ENCODE assay signal across 16 cellular contexts in genomic region chr1:164510435-164510834, GRCh38. TPM values are rescaled to one million over a fixed set of nuclear protein-coding genes. Genes with fewer than 3 reads are reported as not detected.
A peak's percentile ranks its signal among the peaks of the same experiment; 100 is the strongest.
DNase-seq lines count a peak whose midpoint lies in the region; ATAC-seq and TF ChIP-seq lines count a peak whose summit lies in the region.
"Had no signal": no experiment of that assay in that cellular context is flagged by ENCODE, and none has a peak within 500 bp of the region (broad histone marks: within the 10 kb centered on the region; RNA-seq: fewer than 3 reads in every experiment).

No MANE protein-coding gene starts in this region.

- no peaks in the 10 kb centered on the region for H4K20me1 ChIP-seq in fibroblast of lung (ENCODE audit: control insufficient read depth, extremely low read depth, insufficient read depth, low read length)

- no peak overlapping the region for H3K4me3 ChIP-seq in cardiac muscle cell
- no peak overlapping the region for H3K4me3 ChIP-seq in heart left ventricle
- H3K4me3 ChIP-seq in fibroblast of lung (replicated peaks in 1 of 4; ENCODE audit: control extremely low read depth in 1 of 4, insufficient read depth in 1 of 4, low read depth in 3 of 4, low read length in 4 of 4): no peak overlapping the region
- H3K4me3 ChIP-seq: SK-N-MC had no signal

- H3K79me2 ChIP-seq in fibroblast of lung (ENCODE audit: control insufficient read depth, insufficient read depth, low read length): no peaks in the 10 kb centered on the region

- H3K4me2 ChIP-seq in fibroblast of lung (ENCODE audit: extremely low read depth, insufficient read depth, low read length): no peak overlapping the region

- no peaks in the 10 kb centered on the region for H3K4me1 Mint-ChIP-seq in natural killer cell
- H3K4me1 Mint-ChIP-seq: activated T-helper 17 cell treated with anti-CD3 and anti-CD28 coated beads, Interleukin-2, amount 50 U/mL, for 72 hours; stimulated activated naive CD8-positive, alpha-beta T cell treated with anti-CD3 and anti-CD28 coated beads, Interleukin-15, amount 100 ng/mL, for 72 hours had no signal

- peaks cover 4 to 11% of the 10 kb centered on the region in 2 donors for H3K27me3 Mint-ChIP-seq in natural killer cell (ENCODE audit: low read depth in 2 of 2)
- H3K27me3 Mint-ChIP-seq: activated CD8-positive, alpha-beta T cell treated with anti-CD3 and anti-CD28 coated beads for 36 hours; activated T-helper 17 cell treated with anti-CD3 and anti-CD28 coated beads, Interleukin-2, amount 50 U/mL, for 72 hours; dendritic cell treated with granulocyte-macrophage colony-stimulating factor and Interleukin-4, amounts not matched to agents 40 ng/mL and 50 ng/mL, for 4 days; stimulated activated naive CD8-positive, alpha-beta T cell treated with anti-CD3 and anti-CD28 coated beads, Interleukin-15, amount 100 ng/mL, for 72 hours had no signal

- no peak overlapping the region for H3K27ac Mint-ChIP-seq in natural killer cell
- H3K27ac Mint-ChIP-seq: activated CD8-positive, alpha-beta T cell treated with anti-CD3 and anti-CD28 coated beads for 36 hours; activated T-helper 17 cell treated with anti-CD3 and anti-CD28 coated beads, Interleukin-2, amount 50 U/mL, for 72 hours; dendritic cell treated with granulocyte-macrophage colony-stimulating factor and Interleukin-4, amounts not matched to agents 40 ng/mL and 50 ng/mL, for 4 days; mesothelial cell of epicardium; stimulated activated naive CD8-positive, alpha-beta T cell treated with anti-CD3 and anti-CD28 coated beads, Interleukin-15, amount 100 ng/mL, for 72 hours had no signal

- in situ Hi-C loops in SK-MEL-5 (cut with HindIII; ENCODE audit: low pct_unique_long_range_greater_than_20kb, low sequenced_read_pairs): no loop called here

- no peak for ATAC-seq in heart left ventricle
- ATAC-seq in HG03159 (IDR thresholded peaks at IDR 0.05; ENCODE audit: unreplicated experiment): no peak
- ATAC-seq in GM19023 (IDR thresholded peaks at IDR 0.05; ENCODE audit: unreplicated experiment): no peak
- no peak for ATAC-seq in natural killer cell
- ATAC-seq: activated CD8-positive, alpha-beta T cell treated with anti-CD3 and anti-CD28 coated beads for 36 hours; activated T-helper 17 cell treated with anti-CD3 and anti-CD28 coated beads, Interleukin-2, amount 50 U/mL, for 72 hours; stimulated activated naive CD8-positive, alpha-beta T cell treated with anti-CD3 and anti-CD28 coated beads, Interleukin-15, amount 100 ng/mL, for 72 hours had no signal

- TF ChIP-seq POLR2A in heart left ventricle (IDR thresholded peaks at IDR 0.05): no peak

- whole genome bisulfite sequencing in heart left ventricle, 4 donors: 90 to 95% (median 93%) methylated on average over 1 of the region's 1 CpG

- H3K36me3 ChIP-seq in cardiac muscle cell: no peaks in the 10 kb centered on the region
- no peaks in the 10 kb centered on the region for H3K36me3 ChIP-seq in heart left ventricle
- no peaks in the 10 kb centered on the region for H3K36me3 ChIP-seq in fibroblast of lung (ENCODE audit: control insufficient read depth, insufficient read depth, low read length)

- DNase-seq in cardiac muscle cell (ENCODE audit: low read depth in 1 of 2, low spot score in 1 of 2): peak in 1 of 2 donors; percentile 63
- DNase-seq in heart left ventricle: no peak
- peak; percentile 16 for DNase-seq in SK-MEL-5 (ENCODE audit: low read depth, low spot score)
- peak; percentile 13 to 69 for DNase-seq in fibroblast of lung (ENCODE audit: low read depth in 2 of 2)
- peak; percentile 13 for DNase-seq in renal cortical epithelial cell (ENCODE audit: low read depth)
- no peak for DNase-seq in natural killer cell
- DNase-seq: activated CD8-positive, alpha-beta T cell treated with anti-CD3 and anti-CD28 coated beads for 36 hours; DMS 273 treated with DMSO at 0.1 percent for 48 hours; occipital lobe; stimulated activated naive CD8-positive, alpha-beta T cell treated with anti-CD3 and anti-CD28 coated beads, Interleukin-15, amount 100 ng/mL, for 72 hours had no signal

- H3K27me3 ChIP-seq in cardiac muscle cell: no peaks in the 10 kb centered on the region
- no peaks in the 10 kb centered on the region for H3K27me3 ChIP-seq in heart left ventricle
- no peaks in the 10 kb centered on the region for H3K27me3 ChIP-seq in fibroblast of lung (ENCODE audit: control insufficient read depth, insufficient read depth, low read length)

- TF ChIP-seq CTCF in cardiac muscle cell (IDR thresholded peaks at IDR 0.05; ENCODE audit: low read depth, low read length): peak; percentile 35
- peak in 3 of 12 donors; percentile 14 to 38 (median 18) for TF ChIP-seq CTCF in heart left ventricle (IDR thresholded peaks at IDR 0.05)
- TF ChIP-seq CTCF in fibroblast of lung (conservative IDR thresholded peaks at IDR 0.05 in 1 of 2, IDR thresholded peaks at IDR 0.05 in 1 of 2; ENCODE audit: low read depth in 1 of 2, low read length in 2 of 2): peak; percentile 10 to 43
- TF ChIP-seq CTCF in natural killer cell (IDR thresholded peaks at IDR 0.05): no peak

- H3K36me3 Mint-ChIP-seq in natural killer cell: no peaks in the 10 kb centered on the region
- H3K36me3 Mint-ChIP-seq: mesothelial cell of epicardium had no signal

- no peaks in the 10 kb centered on the region for H3K9me3 Mint-ChIP-seq in natural killer cell
- H3K9me3 Mint-ChIP-seq: dendritic cell treated with granulocyte-macrophage colony-stimulating factor and Interleukin-4, amounts not matched to agents 40 ng/mL and 50 ng/mL, for 4 days; mesothelial cell of epicardium had no signal

- intact Hi-C loops in heart left ventricle (cut with DNase I) (loop anchor here in 2 of 10 donors (10.0 kb wide), 2 partner anchors 56 to 274 kb away; no protein-coding TSS in a partner anchor), natural killer cell (cut with micrococcal nuclease) (no loop called here)

- H3K27ac ChIP-seq in cardiac muscle cell (no peak overlapping the region), heart left ventricle (no peak overlapping the region), fibroblast of lung (ENCODE audit: insufficient read depth, low read length) (no peak overlapping the region)
- H3K27ac ChIP-seq: SK-N-MC had no signal

- H3K9me3 ChIP-seq in cardiac muscle cell (ENCODE audit: low read depth) (no peaks in the 10 kb centered on the region), heart left ventricle (no peaks in the 10 kb centered on the region), fibroblast of lung (ENCODE audit: control insufficient read depth, insufficient read depth, low read depth, low read length) (no peaks in the 10 kb centered on the region)

- H3K4me3 Mint-ChIP-seq in natural killer cell: no peak overlapping the region
- H3K4me3 Mint-ChIP-seq: activated CD8-positive, alpha-beta T cell treated with anti-CD3 and anti-CD28 coated beads for 36 hours; activated T-helper 17 cell treated with anti-CD3 and anti-CD28 coated beads, Interleukin-2, amount 50 U/mL, for 72 hours; dendritic cell treated with granulocyte-macrophage colony-stimulating factor and Interleukin-4, amounts not matched to agents 40 ng/mL and 50 ng/mL, for 4 days; mesothelial cell of epicardium; stimulated activated naive CD8-positive, alpha-beta T cell treated with anti-CD3 and anti-CD28 coated beads, Interleukin-15, amount 100 ng/mL, for 72 hours had no signal

- peaks cover 14% of the 10 kb centered on the region for H3K4me1 ChIP-seq in cardiac muscle cell (ENCODE audit: low read depth)
- peaks cover 0 to 6% (median 0%) of the 10 kb centered on the region in 12 donors for H3K4me1 ChIP-seq in heart left ventricle
- no peaks in the 10 kb centered on the region for H3K4me1 ChIP-seq in fibroblast of lung (ENCODE audit: control insufficient read depth, extremely low read depth, insufficient read depth, low read length)

- H3K9ac ChIP-seq in fibroblast of lung (ENCODE audit: insufficient read depth, low read length): no peak overlapping the region

- H2AFZ ChIP-seq in fibroblast of lung (ENCODE audit: low read length): no peak overlapping the region

RNA-seq across cellular contexts. Expression of gene PBX1, which starts 48.5 kb away (rescaled TPM):
- total RNA-seq in cardiac muscle cell: 147 and 182 TPM in 2 replicates
- 43.5 and 54.5 TPM in 2 replicates for polyA plus RNA-seq in cardiac muscle cell
- 10 to 100 TPM; 24.0 to 78.2 (median 59.8) TPM for total RNA-seq in heart left ventricle
- 10 to 100 TPM; 15.2 to 28.7 TPM for polyA plus RNA-seq in heart left ventricle
- 1.2 and 1.9 TPM in 2 replicates for total RNA-seq in SK-MEL-5 (2014; rRNA removed; shearing (Covaris generic))
- 0.60 and 0.70 TPM in 2 replicates for polyA plus RNA-seq in SK-MEL-5 (2015; cell fraction: cytosol; rRNA removed)
- polyA plus RNA-seq in SK-MEL-5 (2015; cell fraction: nucleus; rRNA removed): 0.49 and 0.99 TPM in 2 replicates
- 39.8 and 46.7 TPM in 2 replicates for total RNA-seq in fibroblast of lung
- polyA plus RNA-seq in fibroblast of lung: 43.1 and 47.2 TPM in 2 replicates
- polyA plus RNA-seq in fibroblast of lung (2012): 31.1 and 38.6 TPM in 2 replicates
- 103 and 112 TPM in 2 replicates for polyA minus RNA-seq in fibroblast of lung (ENCODE audit: low replicate concordance)
- total RNA-seq in renal cortical epithelial cell: 1.6 and 20.5 TPM in 2 replicates
- total RNA-seq in natural killer cell: 1 to 10 TPM in 2 of 3 donors, under 1 TPM in 1; 0.54 to 3.5 (median 1.4) TPM
- total RNA-seq: activated CD8-positive, alpha-beta T cell treated with anti-CD3 and anti-CD28 coated beads for 36 hours had no signal

Comparison
In these comparisons a context has a peak if more than half of its experiments do, and no peak if none do; other contexts are left out.
1. DNase-seq: peak in SK-MEL-5 (single experiment), fibroblast of lung (2 of 2) and renal cortical epithelial cell (single experiment); none in heart left ventricle (0 of 5) and natural killer cell (single experiment).